Comparison of ENCODE assay signal across 11 cellular contexts in genomic region chr17:77316191-77316641, GRCh38.
DNase-seq lines count a peak whose midpoint lies in the region; ATAC-seq, FAIRE-seq and TF ChIP-seq lines count a peak whose summit lies in the region.
"Had no signal": no experiment of that assay in that cellular context is flagged by ENCODE, and none has a peak within 500 bp of the region (broad histone marks: within the 10 kb centered on the region; RNA-seq: fewer than 3 reads in every experiment).

No MANE protein-coding gene starts in this region.

- no peak overlapping the region; the same call in 1 of the 2 replicates for H3K4me3 Mint-ChIP-seq in WTC11
- H3K4me3 Mint-ChIP-seq: activated naive CD8-positive, alpha-beta T cell treated with anti-CD3 and anti-CD28 coated beads for 36 hours; T-helper 1 cell treated with Interleukin-12 subunit alpha and Interleukin-12 subunit beta and Interleukin-4 antibody, amounts not matched to agents 30 μg/mL and 1 μg/mL, for 36 hours had no signal

- H3K9me3 ChIP-seq in sigmoid colon, result no peaks in the 10 kb centered on the region

- no peak for TF ChIP-seq CTCF in WTC11 (IDR thresholded peaks at IDR 0.05)
- no peak for TF ChIP-seq CTCF in sigmoid colon (IDR thresholded peaks at IDR 0.05)

- POLR2A ChIA-PET in WTC11 (lab: Charles Lee), result no interaction called here

- WGBS in sigmoid colon, 2 donors, result 86 to 89% methylated on average over 14 of the region's 14 CpGs

- H3K36me3 Mint-ChIP-seq in WTC11, result no peaks in the 10 kb centered on the region
- H3K36me3 Mint-ChIP-seq: activated naive CD8-positive, alpha-beta T cell treated with anti-CD3 and anti-CD28 coated beads for 36 hours; immature natural killer cell had no signal

- no peaks in the 10 kb centered on the region for H3K9me3 Mint-ChIP-seq in WTC11
- H3K9me3 Mint-ChIP-seq: activated naive CD8-positive, alpha-beta T cell treated with anti-CD3 and anti-CD28 coated beads for 36 hours; immature natural killer cell; T-helper 1 cell treated with Interleukin-12 subunit alpha and Interleukin-12 subunit beta and Interleukin-4 antibody, amounts not matched to agents 30 μg/mL and 1 μg/mL, for 36 hours had no signal

- intact Hi-C loops in left cardiac atrium (cut with DNase I), result no loop called here
- intact Hi-C loops in sigmoid colon (cut with DNase I), result no loop called here

- TF ChIP-seq EP300 in sigmoid colon (IDR thresholded peaks at IDR 0.05), result no peak

- ATAC-seq in WTC11 (peak; percentile 83), left cardiac atrium (peak in 1 of 2 donors; percentile 56), GM18867 (IDR thresholded peaks at IDR 0.05; ENCODE audit: unreplicated experiment) (no peak)

- H3K27ac Mint-ChIP-seq in WTC11, result peak overlapping the region; percentile 90
- H3K27ac Mint-ChIP-seq: activated naive CD8-positive, alpha-beta T cell treated with anti-CD3 and anti-CD28 coated beads for 36 hours; T-helper 1 cell treated with Interleukin-12 subunit alpha and Interleukin-12 subunit beta and Interleukin-4 antibody, amounts not matched to agents 30 μg/mL and 1 μg/mL, for 36 hours had no signal

- H3K27me3 ChIP-seq in sigmoid colon, result no peaks in the 10 kb centered on the region

- peak; percentile 34 for DNase-seq in WTC11 (ENCODE audit: low spot score)
- DNase-seq in left cardiac atrium, result peak; percentile 52
- DNase-seq in sigmoid colon, result peak; percentile 91
- no peak for DNase-seq in NK-92 treated with Interleukin-12 subunit alpha and Interleukin-12 subunit beta, amount 100 ng/mL, for 24 hours (lab: John Stamatoyannopoulos, UW)
- DNase-seq in midbrain (lab: John Stamatoyannopoulos, UW), result no peak
- no peak for DNase-seq in NCI-H1694 treated with DMSO at 0.1 percent for 48 hours (lab: John Stamatoyannopoulos, UW)
- DNase-seq: activated naive CD8-positive, alpha-beta T cell treated with anti-CD3 and anti-CD28 coated beads for 36 hours; immature natural killer cell had no signal

- H3K4me1 Mint-ChIP-seq in WTC11, result peaks cover 45% of the 10 kb centered on the region

- no peak overlapping the region for H3K4me3 ChIP-seq in sigmoid colon

- H3K27me3 Mint-ChIP-seq in WTC11 (ENCODE audit: low read depth), result no peaks in the 10 kb centered on the region
- H3K27me3 Mint-ChIP-seq: activated naive CD8-positive, alpha-beta T cell treated with anti-CD3 and anti-CD28 coated beads for 36 hours had no signal

- no peak for TF ChIP-seq POLR2A in sigmoid colon (IDR thresholded peaks at IDR 0.05)

- peak; percentile 19 for FAIRE-seq in G401.6 (lab: Jason Lieb, UNC)

- H3K4me1 ChIP-seq in sigmoid colon, result peaks cover 0 to 75% (median 64%) of the 10 kb centered on the region in 4 donors

- no peaks in the 10 kb centered on the region for H3K36me3 ChIP-seq in sigmoid colon

- CTCF ChIA-PET in WTC11 (lab: Charles Lee), result no interaction called here

- peak overlapping the region; percentile 8 to 92 (median 68) for H3K27ac ChIP-seq in sigmoid colon

TF ChIP-seq in WTC11, 78 proteins besides CTCF, POLR2A, EP300 and RAD21:
- 0 out of 2 replicates have a peak, but pooled peaks have one; percentile 27 for TF ChIP-seq FOXP4 (CRISPR knock-in tag; IDR thresholded peaks at IDR 0.05)
- no peak for TF ChIP-seq RELA (CRISPR knock-in tag; IDR thresholded peaks at IDR 0.05; ENCODE audit: borderline replicate concordance)

Comparison
In these comparisons a context has a peak if more than half of its experiments do, and no peak if none do; other contexts are left out.
1. DNase-seq: peak in WTC11 (single experiment), left cardiac atrium (single experiment) and sigmoid colon (single experiment); none in NK-92 treated with Interleukin-12 subunit alpha and Interleukin-12 subunit beta, amount 100 ng/mL, for 24 hours (single experiment), midbrain (single experiment) and NCI-H1694 treated with DMSO at 0.1 percent for 48 hours (single experiment).